8 cellular contexts compared by ENCODE assay signal in the genomic region with DNA sequence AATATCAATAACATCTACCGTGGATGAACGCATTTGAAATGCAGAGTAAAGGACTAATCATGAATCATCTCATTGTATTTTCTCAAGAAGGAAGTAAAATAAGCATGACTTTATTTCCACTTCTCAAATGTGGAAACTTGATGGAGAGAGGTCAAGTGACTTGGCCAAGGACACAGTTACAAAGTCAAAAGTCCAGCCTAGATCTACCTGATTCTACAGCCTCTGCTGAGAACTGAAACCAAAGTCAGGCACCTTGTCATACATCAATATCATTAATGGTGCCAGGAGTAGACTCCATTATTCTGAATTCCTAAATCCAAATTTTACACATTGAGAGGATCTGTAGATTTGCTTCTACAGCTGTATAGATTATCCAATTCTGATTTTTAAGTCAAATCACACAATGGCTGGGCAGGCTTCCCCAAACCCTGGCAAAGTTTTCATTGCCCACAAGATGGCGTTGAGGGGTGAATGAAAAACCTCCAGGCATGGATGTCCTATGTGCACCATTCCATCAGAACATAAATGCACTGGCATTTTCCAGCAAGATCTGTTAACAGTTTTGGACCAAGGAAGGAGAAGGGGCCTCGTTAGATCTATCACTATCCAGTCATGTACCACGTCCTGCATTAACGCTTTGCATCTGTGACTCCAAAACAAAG.
DNase-seq lines count a peak whose midpoint lies in the region; ATAC-seq, FAIRE-seq and TF ChIP-seq lines count a peak whose summit lies in the region.

No MANE protein-coding gene starts in this region.

- H3K9ac ChIP-seq in H1 (replicated peaks in 1 of 4; ENCODE audit: extremely low read depth in 1 of 4, low read depth in 3 of 4, low read length in 3 of 4) = no peak overlapping the region

- no peaks in the 10 kb centered on the region for H3K9me3 ChIP-seq in H1 (ENCODE audit: insufficient read depth in 2 of 2, low read depth in 1 of 2, low read length in 1 of 2)

- peaks cover 7 to 21% (median 17%) of the 10 kb centered on the region in 4 experiments for H3K4me1 ChIP-seq in H1 (replicated peaks in 1 of 4; ENCODE audit: control insufficient read depth in 3 of 4, insufficient read depth in 4 of 4, low read length in 3 of 4)

- H3K23me2 ChIP-seq in H1 (ENCODE audit: low read depth, low read length) = peaks cover 3% of the 10 kb centered on the region; the same call in 1 of the 2 replicates

- peaks cover 0 to 57% of the 10 kb centered on the region in 2 experiments; a peak in 3 of 4 replicates for H3K79me2 ChIP-seq in H1 (ENCODE audit: control insufficient read depth in 1 of 2, insufficient read depth in 2 of 2, low read length in 2 of 2)

- H2BK20ac ChIP-seq in H1 (ENCODE audit: low read length) = peak overlapping the region; percentile 52; the same call in 1 of the 2 replicates

- H4K5ac ChIP-seq in H1 (ENCODE audit: insufficient read length, low read depth, low read length) = no peak overlapping the region

- no peak overlapping the region for H3K4ac ChIP-seq in H1 (replicated peaks; ENCODE audit: insufficient read length, low read depth, low read length)

- peak; percentile 82 for FAIRE-seq in H1 (lab: Jason Lieb, UNC)

- no peak overlapping the region for H4K91ac ChIP-seq in H1 (replicated peaks; ENCODE audit: insufficient read length, low read length)

- POLR2A ChIA-PET in H1 (lab: Charles Lee; ENCODE audit: partially characterized antibody) = interaction anchor here (1.5 to 8.9 kb wide), 2 partner anchors 12 to 424 kb away, joined by 3 to 74 read pairs; no protein-coding TSS in a partner anchor

- CTCF ChIA-PET in H1 (lab: Charles Lee; ENCODE audit: partially characterized antibody) = interaction anchor here (0.6 to 2.8 kb wide), 7 partner anchors 8 to 205 kb away, joined by 3 to 10 read pairs (median 6); no protein-coding TSS in a partner anchor

- no peak for TF ChIP-seq EP300 in H1 (IDR thresholded peaks at IDR 0.05; ENCODE audit: borderline replicate concordance in 1 of 2, low read depth in 2 of 2, low read length in 2 of 2)

- H2BK120ac ChIP-seq in H1 (replicated peaks; ENCODE audit: low read depth, low read length) = no peak overlapping the region

- ATAC-seq in HG02938 (IDR thresholded peaks at IDR 0.05; ENCODE audit: unreplicated experiment) (no peak), GM18907 (IDR thresholded peaks at IDR 0.05; ENCODE audit: unreplicated experiment) (no peak)
- ATAC-seq in activated T-helper 17 cell treated with anti-CD3 and anti-CD28 coated beads, Interleukin-2, amount 50 U/mL, for 72 hours (replicated peaks) = no peak

- no peak overlapping the region; the same call in 1 of the 2 replicates for H2BK12ac ChIP-seq in H1 (ENCODE audit: low read depth, low read length)

- H3K27me3 Mint-ChIP-seq in nephron (ENCODE audit: low read depth) = peaks cover 36% of the 10 kb centered on the region
- no peaks in the 10 kb centered on the region for H3K27me3 Mint-ChIP-seq in activated T-helper 17 cell treated with anti-CD3 and anti-CD28 coated beads, Interleukin-2, amount 50 U/mL, for 72 hours

- H4K20me1 ChIP-seq in H1 (replicated peaks in 1 of 2; ENCODE audit: control insufficient read depth in 1 of 2, insufficient read depth in 2 of 2, low read length in 2 of 2) = no peaks in the 10 kb centered on the region

- peak overlapping the region in 1 of 2 experiments; percentile 7; a peak in 1 of 4 replicates for H3K4me2 ChIP-seq in H1 (ENCODE audit: insufficient read depth in 1 of 2, low read depth in 2 of 2, low read length in 2 of 2)

- H2BK5ac ChIP-seq in H1 (ENCODE audit: low read depth, low read length) = peak overlapping the region; percentile 38; the same call in 1 of the 2 replicates

- H3K23ac ChIP-seq in H1 (ENCODE audit: insufficient read length) = no peak overlapping the region

- TF ChIP-seq CTCF in H1 (IDR thresholded peaks at IDR 0.05; ENCODE audit: control extremely low read depth in 1 of 3, insufficient read depth in 1 of 3, low read depth in 1 of 3, low read length in 3 of 3) = peak; percentile 45 to 68 (median 50)
- TF ChIP-seq CTCF in nephron (IDR thresholded peaks at IDR 0.05; ENCODE audit: unreplicated experiment in 3 of 3) = peak; percentile 25 to 31 (median 26)

- no peak overlapping the region for H3K18ac ChIP-seq in H1 (ENCODE audit: extremely low read depth, low read length)

- no peaks in the 10 kb centered on the region for H3K9me3 Mint-ChIP-seq in nephron
- H3K9me3 Mint-ChIP-seq in activated T-helper 17 cell treated with anti-CD3 and anti-CD28 coated beads, Interleukin-2, amount 50 U/mL, for 72 hours = no peaks in the 10 kb centered on the region

- H3K36me3 ChIP-seq in H1 (ENCODE audit: control insufficient read depth in 2 of 4, insufficient read depth in 4 of 4, low read length in 3 of 4) = no peaks in the 10 kb centered on the region

- H2AK5ac ChIP-seq in H1 (ENCODE audit: low read depth, low read length) = no peak overlapping the region

- no peak overlapping the region for H2AFZ ChIP-seq in H1 (ENCODE audit: low read length)

- no peak overlapping the region for H3K4me3 ChIP-seq in H1 (ENCODE audit: extremely low read depth in 1 of 4, insufficient read depth in 2 of 4, low read depth in 3 of 4, low read length in 4 of 4)

- no peak overlapping the region for H3K27ac Mint-ChIP-seq in nephron
- H3K27ac Mint-ChIP-seq in activated T-helper 17 cell treated with anti-CD3 and anti-CD28 coated beads, Interleukin-2, amount 50 U/mL, for 72 hours = no peak overlapping the region

- H3K36me3 Mint-ChIP-seq in nephron (ENCODE audit: low read depth) = no peaks in the 10 kb centered on the region
- H3K36me3 Mint-ChIP-seq in activated T-helper 17 cell treated with anti-CD3 and anti-CD28 coated beads, Interleukin-2, amount 50 U/mL, for 72 hours (ENCODE audit: low read depth) = no peaks in the 10 kb centered on the region

- 77% methylated on average over 6 of the region's 6 CpGs; no CpG with 5 or more reads in 1 of the 2 experiments for WGBS in H1 (ENCODE audit: extremely low coverage in 1 of 2, insufficient coverage in 1 of 2, insufficient read length in 1 of 2, insufficient replicate concordance in 2 of 2, low coverage in 1 of 2, low lambda C conversion rate in 2 of 2, missing lambda C conversion rate in 1 of 2), 2 experiments

- peak; percentile 64 to 67 for TF ChIP-seq RAD21 in H1 (IDR thresholded peaks at IDR 0.05 in 1 of 2, conservative IDR thresholded peaks at IDR 0.05 in 1 of 2; ENCODE audit: low read depth in 2 of 2, low read length in 2 of 2)

- H3K14ac ChIP-seq in H1 (ENCODE audit: insufficient read length) = no peak overlapping the region

- no peak for TF ChIP-seq POLR2A in H1 (IDR thresholded peaks at IDR 0.05; ENCODE audit: control extremely low read depth in 1 of 2, low read depth in 2 of 2, low read length in 2 of 2)

- H2BK15ac ChIP-seq in H1 (ENCODE audit: low read length) = no peak overlapping the region; the same call in 1 of the 2 replicates

- DNase-seq in ELR (ENCODE audit: low read depth) (peak; percentile 32), NCI-H2227 (lab: John Stamatoyannopoulos, UW; ENCODE audit: unreplicated experiment) (peak; percentile 51), H1 (ENCODE audit: low read depth in 1 of 2, low spot score in 2 of 2) (no peak), ureter (ENCODE audit: low spot score) (no peak)

- no peak overlapping the region for H3K4me3 Mint-ChIP-seq in nephron
- H3K4me3 Mint-ChIP-seq in activated T-helper 17 cell treated with anti-CD3 and anti-CD28 coated beads, Interleukin-2, amount 50 U/mL, for 72 hours = no peak overlapping the region

- no peak overlapping the region for H3K56ac ChIP-seq in H1 (replicated peaks; ENCODE audit: insufficient read length, low read depth, low read length)

- H3K4me1 Mint-ChIP-seq in nephron = peaks cover 14% of the 10 kb centered on the region
- H3K4me1 Mint-ChIP-seq in activated T-helper 17 cell treated with anti-CD3 and anti-CD28 coated beads, Interleukin-2, amount 50 U/mL, for 72 hours = no peaks in the 10 kb centered on the region

- H4K8ac ChIP-seq in H1 (ENCODE audit: extremely low read depth, insufficient read depth, low read length) = no peak overlapping the region

- H3K27ac ChIP-seq in H1 (ENCODE audit: low read depth, low read length) = no peak overlapping the region

- no peaks in the 10 kb centered on the region for H3K27me3 ChIP-seq in H1 (replicated peaks in 1 of 4; ENCODE audit: control insufficient read depth in 3 of 4, extremely low read depth in 1 of 4, insufficient read depth in 3 of 4, low read length in 3 of 4)

- H3K79me1 ChIP-seq in H1 (ENCODE audit: low read depth, low read length) = peaks cover 5% of the 10 kb centered on the region; the same call in 1 of the 2 replicates

TF ChIP-seq in H1, 55 proteins besides CTCF, POLR2A, EP300 and RAD21:
- TF ChIP-seq RBBP5 (IDR thresholded peaks at IDR 0.05; ENCODE audit: borderline replicate concordance, low read depth, low read length) = no peak
- TF ChIP-seq HDAC6 (IDR thresholded peaks at IDR 0.05; ENCODE audit: low read depth, low read length) = no peak
- no peak for TF ChIP-seq PHF8 (conservative IDR thresholded peaks at IDR 0.05; ENCODE audit: low read depth, low read length)
- TF ChIP-seq NANOG (IDR thresholded peaks at IDR 0.05; ENCODE audit: insufficient read depth, low read depth, low read length, poor library complexity, severe bottlenecking) = no peak
- no peak for TF ChIP-seq CTBP2 (IDR thresholded peaks at IDR 0.05; ENCODE audit: borderline replicate concordance, insufficient read depth, insufficient read length, low read length)
- TF ChIP-seq CBX5 (IDR thresholded peaks at IDR 0.05; ENCODE audit: low read depth, low read length) = no peak

Comparison
In these comparisons a context has a peak if more than half of its experiments do, and no peak if none do; other contexts are left out.
1. DNase-seq: peak in ELR (single experiment) and NCI-H2227 (single experiment); none in H1 (0 of 2) and ureter (single experiment).